In the genomic region with DNA sequence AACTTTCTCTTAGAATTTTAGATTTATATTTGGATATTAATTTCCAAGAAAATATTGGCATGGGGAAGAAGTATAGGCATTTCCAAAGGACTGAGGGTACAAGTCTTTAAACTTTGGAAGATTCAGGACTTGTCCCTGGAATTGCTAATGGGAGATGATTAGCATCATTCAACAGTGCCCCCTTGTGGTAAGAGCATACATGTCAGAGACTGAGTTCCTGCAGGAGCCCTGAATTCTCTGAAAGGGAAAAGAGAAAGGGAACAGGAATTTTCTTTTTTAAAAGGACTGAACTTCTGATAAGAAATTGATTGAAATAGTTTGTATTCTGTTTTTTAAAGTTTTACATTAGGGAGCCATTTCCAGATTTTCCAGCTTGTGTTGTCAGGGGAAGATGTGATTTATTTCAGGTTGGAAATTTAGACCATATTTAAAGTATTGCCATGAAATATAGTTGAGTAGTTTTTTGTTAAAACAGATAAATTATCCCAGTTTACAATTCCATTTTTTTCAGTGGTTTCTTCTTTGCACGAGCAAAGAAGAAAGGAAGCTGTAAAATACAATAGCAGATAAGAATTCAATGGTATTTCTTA, we compare ENCODE assay signal across 8 cellular contexts. TPM values are rescaled to one million over a fixed set of nuclear protein-coding genes. Genes with fewer than 3 reads are reported as not detected.
DNase-seq lines count a peak whose midpoint lies in the region; ATAC-seq, FAIRE-seq and TF ChIP-seq lines count a peak whose summit lies in the region.

No MANE protein-coding gene starts in this region.

- H3K9ac ChIP-seq in kidney (ENCODE audit: low read length in 2 of 2), result no peak overlapping the region

- TF ChIP-seq CTCF in LNCAP (IDR thresholded peaks at IDR 0.05) (peak; percentile 80), kidney (IDR thresholded peaks at IDR 0.05; ENCODE audit: borderline replicate concordance, extremely low read depth, insufficient read depth) (peak; percentile 92)

- H3K9me3 ChIP-seq in kidney (ENCODE audit: control insufficient read depth in 1 of 2, low read length in 2 of 2), result no peaks in the 10 kb centered on the region

- H3K27ac ChIP-seq in kidney (ENCODE audit: low read depth in 2 of 2, low read length in 2 of 2), result no peak overlapping the region

- ATAC-seq in HG02884 (IDR thresholded peaks at IDR 0.05; ENCODE audit: unreplicated experiment), result no peak

- DNase-seq in activated CD8-positive, alpha-beta memory T cell treated with anti-CD3 and anti-CD28 coated beads, Interleukin-2, amount 50 U/mL, for 4 hours, result peak; percentile 16
- DNase-seq in activated CD8-positive, alpha-beta memory T cell treated with anti-CD3 and anti-CD28 coated beads for 24 hours, result no peak
- peak; percentile 81 for DNase-seq in RKO (ENCODE audit: low spot score)
- DNase-seq in cerebellar cortex (ENCODE audit: low spot score), result peak; percentile 75
- DNase-seq in kidney, result no peak
- peak; percentile 72 for DNase-seq in stromal cell of bone marrow (ENCODE audit: low read depth)

- peaks cover 4 to 14% of the 10 kb centered on the region in 2 donors for H3K36me3 ChIP-seq in kidney (ENCODE audit: control insufficient read depth in 1 of 2, insufficient read depth in 2 of 2, low read length in 2 of 2)

- intact Hi-C loops in kidney (cut with DNase I), result loop anchor here (10.0 kb wide), 1 partner anchor 227 kb away; no protein-coding TSS in a partner anchor

- no peaks in the 10 kb centered on the region for H3K4me1 ChIP-seq in kidney (ENCODE audit: control insufficient read depth in 1 of 2, insufficient read depth in 1 of 2, low read depth in 1 of 2, low read length in 2 of 2)

- no peak overlapping the region for H3K4me3 ChIP-seq in kidney (ENCODE audit: low read length in 2 of 2)

- FAIRE-seq in kidney (lab: Jason Lieb, UNC), result peak; percentile 93

RNA-seq across cellular contexts. Expression of a gene that starts 44.0 kb away (rescaled TPM):
- 3.2 TPM for total RNA-seq in kidney
- polyA plus RNA-seq in kidney (ENCODE audit: insufficient read depth, low read depth, low replicate concordance), result 1.3 TPM

RNA-seq across cellular contexts. Expression of a gene that starts 58.4 kb away (rescaled TPM):
- total RNA-seq in kidney, result 40.1 TPM
- polyA plus RNA-seq in kidney (ENCODE audit: insufficient read depth, low read depth, low replicate concordance), result 97.8 TPM

Comparison
In these comparisons a context has a peak if more than half of its experiments do, and no peak if none do; other contexts are left out.
1. DNase-seq: peak in activated CD8-positive, alpha-beta memory T cell treated with anti-CD3 and anti-CD28 coated beads, Interleukin-2, amount 50 U/mL, for 4 hours (single experiment), RKO (single experiment), cerebellar cortex (single experiment) and stromal cell of bone marrow (single experiment); none in activated CD8-positive, alpha-beta memory T cell treated with anti-CD3 and anti-CD28 coated beads for 24 hours (single experiment) and kidney (single experiment).